Comparison of ENCODE assay signal across 6 cellular contexts in genomic region chr17:63984651-63985386, GRCh38.
DNase-seq lines count a peak whose midpoint lies in the region; ATAC-seq lines count a peak whose summit lies in the region.

No MANE protein-coding gene starts in this region.

- DNase-seq in DMS 273 treated with DMSO at 0.1 percent for 48 hours (lab: John Stamatoyannopoulos, UW) (peak; percentile 54), T-helper 22 cell (ENCODE audit: low read depth) (peak; percentile 46), fibroblast of gingiva (ENCODE audit: low read depth) (peak; percentile 95), NCI-H2029 (lab: John Stamatoyannopoulos, UW) (no peak)
- peak in 2 of 3 experiments; percentile 22 to 49 for DNase-seq in stimulated activated CD4-positive, alpha-beta T cell treated with anti-CD3 and anti-CD28 coated beads, TNF-alpha, amount 100 ng/mL, for 4 hours (ENCODE audit: low read depth in 3 of 3)

- ATAC-seq in HG03378 (IDR thresholded peaks at IDR 0.05; ENCODE audit: unreplicated experiment) = no peak
